In genomic region chr12:74321381-74321780, GRCh38 we compare ENCODE assay signal across 1 cellular context.
A peak's percentile ranks its signal among the peaks of the same experiment; 100 is the strongest.
TF ChIP-seq lines count a peak whose summit lies in the region.

No MANE protein-coding gene starts in this region.

TF ChIP-seq in K562, 482 proteins besides CTCF, POLR2A, EP300 and RAD21 (continued from another document):
- TF ChIP-seq E2F6 (IDR thresholded peaks at IDR 0.05; ENCODE audit: borderline replicate concordance in 1 of 2, extremely low read depth in 1 of 2, insufficient read depth in 1 of 2, insufficient read length in 1 of 2, low read depth in 1 of 2, low read length in 1 of 2, poor library complexity in 1 of 2, severe bottlenecking in 1 of 2), result peak in 1 of 2 experiments; percentile 52
- TF ChIP-seq JUN (IDR thresholded peaks at IDR 0.05; ENCODE audit: borderline replicate concordance, low read depth, low read length), result no peak
- TF ChIP-seq JUN (CRISPR knock-in tag; IDR thresholded peaks at IDR 0.05; ENCODE audit: borderline replicate concordance), result no peak
- TF ChIP-seq BRF1 (IDR thresholded peaks at IDR 0.05; ENCODE audit: borderline replicate concordance, extremely low read depth, insufficient read length), result no peak
- TF ChIP-seq, protein P1, sequence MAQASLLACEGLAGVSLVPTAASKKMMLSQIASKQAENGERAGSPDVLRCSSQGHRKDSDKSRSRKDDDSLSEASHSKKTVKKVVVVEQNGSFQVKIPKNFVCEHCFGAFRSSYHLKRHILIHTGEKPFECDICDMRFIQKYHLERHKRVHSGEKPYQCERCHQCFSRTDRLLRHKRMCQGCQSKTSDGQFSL (CRISPR knock-in tag; IDR thresholded peaks at IDR 0.05), result no peak
- TF ChIP-seq, protein P1 (tag; IDR thresholded peaks at IDR 0.05), result no peak
- TF ChIP-seq MYBL2 (IDR thresholded peaks at IDR 0.05; ENCODE audit: low read depth), result no peak
- TF ChIP-seq MYBL2 (CRISPR knock-in tag; IDR thresholded peaks at IDR 0.05; ENCODE audit: borderline replicate concordance), result no peak
- TF ChIP-seq L3MBTL2 (IDR thresholded peaks at IDR 0.05), result peak; percentile 45; the same call in 1 of the 2 replicates
- TF ChIP-seq WHSC1 (IDR thresholded peaks at IDR 0.05; ENCODE audit: low read length), result no peak
- no peak for TF ChIP-seq KLF1 (tag; IDR thresholded peaks at IDR 0.05)
- TF ChIP-seq HDAC1 (IDR thresholded peaks at IDR 0.05), result no peak
- TF ChIP-seq NFE2 (IDR thresholded peaks at IDR 0.05; ENCODE audit: low read depth), result no peak
- TF ChIP-seq U2AF1 (optimal IDR thresholded peaks at IDR 0.05; ENCODE audit: low read depth, low read length), result no peak
- no peak for TF ChIP-seq JUNB (CRISPR knock-in tag; conservative IDR thresholded peaks at IDR 0.05)
- no peak for TF ChIP-seq TCF3 (CRISPR knock-in tag; IDR thresholded peaks at IDR 0.05)
- TF ChIP-seq, protein P2, sequence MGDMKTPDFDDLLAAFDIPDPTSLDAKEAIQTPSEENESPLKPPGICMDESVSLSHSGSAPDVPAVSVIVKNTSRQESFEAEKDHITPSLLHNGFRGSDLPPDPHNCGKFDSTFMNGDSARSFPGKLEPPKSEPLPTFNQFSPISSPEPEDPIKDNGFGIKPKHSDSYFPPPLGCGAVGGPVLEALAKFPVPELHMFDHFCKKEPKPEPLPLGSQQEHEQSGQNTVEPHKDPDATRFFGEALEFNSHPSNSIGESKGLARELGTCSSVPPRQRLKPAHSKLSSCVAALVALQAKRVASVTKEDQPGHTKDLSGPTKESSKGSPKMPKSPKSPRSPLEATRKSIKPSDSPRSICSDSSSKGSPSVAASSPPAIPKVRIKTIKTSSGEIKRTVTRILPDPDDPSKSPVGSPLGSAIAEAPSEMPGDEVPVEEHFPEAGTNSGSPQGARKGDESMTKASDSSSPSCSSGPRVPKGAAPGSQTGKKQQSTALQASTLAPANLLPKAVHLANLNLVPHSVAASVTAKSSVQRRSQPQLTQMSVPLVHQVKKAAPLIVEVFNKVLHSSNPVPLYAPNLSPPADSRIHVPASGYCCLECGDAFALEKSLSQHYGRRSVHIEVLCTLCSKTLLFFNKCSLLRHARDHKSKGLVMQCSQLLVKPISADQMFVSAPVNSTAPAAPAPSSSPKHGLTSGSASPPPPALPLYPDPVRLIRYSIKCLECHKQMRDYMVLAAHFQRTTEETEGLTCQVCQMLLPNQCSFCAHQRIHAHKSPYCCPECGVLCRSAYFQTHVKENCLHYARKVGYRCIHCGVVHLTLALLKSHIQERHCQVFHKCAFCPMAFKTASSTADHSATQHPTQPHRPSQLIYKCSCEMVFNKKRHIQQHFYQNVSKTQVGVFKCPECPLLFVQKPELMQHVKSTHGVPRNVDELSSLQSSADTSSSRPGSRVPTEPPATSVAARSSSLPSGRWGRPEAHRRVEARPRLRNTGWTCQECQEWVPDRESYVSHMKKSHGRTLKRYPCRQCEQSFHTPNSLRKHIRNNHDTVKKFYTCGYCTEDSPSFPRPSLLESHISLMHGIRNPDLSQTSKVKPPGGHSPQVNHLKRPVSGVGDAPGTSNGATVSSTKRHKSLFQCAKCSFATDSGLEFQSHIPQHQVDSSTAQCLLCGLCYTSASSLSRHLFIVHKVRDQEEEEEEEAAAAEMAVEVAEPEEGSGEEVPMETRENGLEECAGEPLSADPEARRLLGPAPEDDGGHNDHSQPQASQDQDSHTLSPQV (IDR thresholded peaks at IDR 0.05), result no peak
- TF ChIP-seq HDAC8 (tag; IDR thresholded peaks at IDR 0.05), result no peak
- peak; percentile 28; the same call in 1 of the 2 replicates for TF ChIP-seq MGA (IDR thresholded peaks at IDR 0.05)
- TF ChIP-seq ZNF324 (CRISPR knock-in tag; IDR thresholded peaks at IDR 0.05), result no peak
- no peak for TF ChIP-seq ZNF764 (CRISPR knock-in tag; IDR thresholded peaks at IDR 0.05; ENCODE audit: low read depth)
- TF ChIP-seq MAZ (CRISPR knock-in tag; conservative IDR thresholded peaks at IDR 0.05 in 1 of 2, IDR thresholded peaks at IDR 0.05 in 1 of 2), result no peak
- no peak for TF ChIP-seq EHMT2 (IDR thresholded peaks at IDR 0.05)
- TF ChIP-seq, protein P3, sequence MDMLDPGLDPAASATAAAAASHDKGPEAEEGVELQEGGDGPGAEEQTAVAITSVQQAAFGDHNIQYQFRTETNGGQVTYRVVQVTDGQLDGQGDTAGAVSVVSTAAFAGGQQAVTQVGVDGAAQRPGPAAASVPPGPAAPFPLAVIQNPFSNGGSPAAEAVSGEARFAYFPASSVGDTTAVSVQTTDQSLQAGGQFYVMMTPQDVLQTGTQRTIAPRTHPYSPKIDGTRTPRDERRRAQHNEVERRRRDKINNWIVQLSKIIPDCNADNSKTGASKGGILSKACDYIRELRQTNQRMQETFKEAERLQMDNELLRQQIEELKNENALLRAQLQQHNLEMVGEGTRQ (CRISPR knock-in tag; IDR thresholded peaks at IDR 0.05), result peak; percentile 41; the same call in 1 of the 2 replicates
- TF ChIP-seq, protein P4, sequence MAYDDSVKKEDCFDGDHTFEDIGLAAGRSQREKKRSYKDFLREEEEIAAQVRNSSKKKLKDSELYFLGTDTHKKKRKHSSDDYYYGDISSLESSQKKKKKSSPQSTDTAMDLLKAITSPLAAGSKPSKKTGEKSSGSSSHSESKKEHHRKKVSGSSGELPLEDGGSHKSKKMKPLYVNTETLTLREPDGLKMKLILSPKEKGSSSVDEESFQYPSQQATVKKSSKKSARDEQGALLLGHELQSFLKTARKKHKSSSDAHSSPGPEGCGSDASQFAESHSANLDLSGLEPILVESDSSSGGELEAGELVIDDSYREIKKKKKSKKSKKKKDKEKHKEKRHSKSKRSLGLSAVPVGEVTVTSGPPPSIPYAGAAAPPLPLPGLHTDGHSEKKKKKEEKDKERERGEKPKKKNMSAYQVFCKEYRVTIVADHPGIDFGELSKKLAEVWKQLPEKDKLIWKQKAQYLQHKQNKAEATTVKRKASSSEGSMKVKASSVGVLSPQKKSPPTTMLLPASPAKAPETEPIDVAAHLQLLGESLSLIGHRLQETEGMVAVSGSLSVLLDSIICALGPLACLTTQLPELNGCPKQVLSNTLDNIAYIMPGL (CRISPR knock-in tag; IDR thresholded peaks at IDR 0.05), result no peak
- no peak for TF ChIP-seq STAT5A (IDR thresholded peaks at IDR 0.05; ENCODE audit: borderline replicate concordance, low read length)
- TF ChIP-seq PRMT5 (CRISPR knock-in tag; IDR thresholded peaks at IDR 0.05), result no peak
